Comparison of ENCODE assay signal across 16 cellular contexts in genomic region chr13:100229603-100230002, GRCh38.
DNase-seq lines count a peak whose midpoint lies in the region; TF ChIP-seq lines count a peak whose summit lies in the region.
"Had no signal": no experiment of that assay in that cellular context is flagged by ENCODE, and none has a peak within 500 bp of the region (broad histone marks: within the 10 kb centered on the region; RNA-seq: fewer than 3 reads in every experiment).

No MANE protein-coding gene starts in this region.

- intact Hi-C loops in stomach (cut with DNase I; ENCODE audit: low total_unique reads): loop anchor here (10.0 kb wide), 2 partner anchors 315 to 575 kb away; no protein-coding TSS in a partner anchor

- no peaks in the 10 kb centered on the region for H3K27me3 ChIP-seq in hepatocyte
- no peaks in the 10 kb centered on the region for H3K27me3 ChIP-seq in stomach
- H3K27me3 ChIP-seq: BLaER1 treated with 17β-estradiol and CSF1 and Interleukin-3, amounts not matched to agents 10 nM and 100 nM had no signal

- H3K27me3 Mint-ChIP-seq in activated naive CD4-positive, alpha-beta T cell treated with anti-CD3 and anti-CD28 coated beads, Interleukin-2, amount 10 ng/mL, durations not matched to agents 7 days and 5 days: no peaks in the 10 kb centered on the region

- no peaks in the 10 kb centered on the region for H3K9me2 ChIP-seq in hepatocyte (replicated peaks; ENCODE audit: insufficient read depth)

- H3K4me1 Mint-ChIP-seq in activated naive CD4-positive, alpha-beta T cell treated with anti-CD3 and anti-CD28 coated beads, Interleukin-2, amount 10 ng/mL, durations not matched to agents 7 days and 5 days: no peaks in the 10 kb centered on the region

- H3K4me3 Mint-ChIP-seq in activated naive CD4-positive, alpha-beta T cell treated with anti-CD3 and anti-CD28 coated beads, Interleukin-2, amount 10 ng/mL, durations not matched to agents 7 days and 5 days: no peak overlapping the region

- no peak overlapping the region for H3K27ac Mint-ChIP-seq in activated naive CD4-positive, alpha-beta T cell treated with anti-CD3 and anti-CD28 coated beads, Interleukin-2, amount 10 ng/mL, durations not matched to agents 7 days and 5 days

- DNase-seq in NCI-H69 (lab: John Stamatoyannopoulos, UW): peak; percentile 93
- DNase-seq in hepatocyte (ENCODE audit: low spot score): no peak
- DNase-seq in stomach: peak; percentile 41
- no peak for DNase-seq in central memory CD4-positive, alpha-beta T cell
- DNase-seq in activated naive CD4-positive, alpha-beta T cell treated with anti-CD3 and anti-CD28 coated beads, Interleukin-2, amount 10 ng/mL, durations not matched to agents 7 days and 5 days: no peak
- no peak for DNase-seq in DMS79 (lab: John Stamatoyannopoulos, UW)
- DNase-seq: DND-41, Kasumi-1, NCI-H1105, NCI-H2081 treated with DMSO at 0.1 percent for 48 hours, NCI-H510A treated with DMSO at 0.1 percent for 48 hours, PC-9 had no signal

- WGBS in hepatocyte (ENCODE audit: low lambda C conversion rate, missing lambda C conversion rate): 78% methylated on average over 7 of the region's 7 CpGs
- WGBS in stomach, 5 donors: 43 to 65% (median 50%) methylated on average over 7 of the region's 7 CpGs

- TF ChIP-seq CTCF in HEK293 (tag by site-specific recombination; IDR thresholded peaks at IDR 0.05): no peak
- no peak for TF ChIP-seq CTCF in hepatocyte (IDR thresholded peaks at IDR 0.05; ENCODE audit: poor library complexity)
- TF ChIP-seq CTCF in stomach (IDR thresholded peaks at IDR 0.05): no peak

- H3K4me3 ChIP-seq in HEK293 (ENCODE audit: low read depth, low read length) (no peak overlapping the region), hepatocyte (no peak overlapping the region), stomach (no peak overlapping the region)
- H3K4me3 ChIP-seq: BLaER1 treated with 17β-estradiol and CSF1 and Interleukin-3, amounts not matched to agents 10 nM and 100 nM; PC-9 had no signal

- no peaks in the 10 kb centered on the region for H3K36me3 Mint-ChIP-seq in activated naive CD4-positive, alpha-beta T cell treated with anti-CD3 and anti-CD28 coated beads, Interleukin-2, amount 10 ng/mL, durations not matched to agents 7 days and 5 days

- POLR2A ChIA-PET in HEK293 (lab: Yijun Ruan, JAX): no interaction called here

- no peaks in the 10 kb centered on the region for H3K9me3 Mint-ChIP-seq in activated naive CD4-positive, alpha-beta T cell treated with anti-CD3 and anti-CD28 coated beads, Interleukin-2, amount 10 ng/mL, durations not matched to agents 7 days and 5 days

- TF ChIP-seq POLR2A in stomach (IDR thresholded peaks at IDR 0.05): no peak

- H3K9me3 ChIP-seq in HEK293 (ENCODE audit: control insufficient read depth, insufficient read depth, low read depth, low read length) (no peaks in the 10 kb centered on the region), hepatocyte (ENCODE audit: low read depth) (no peaks in the 10 kb centered on the region), stomach (no peaks in the 10 kb centered on the region)
- H3K9me3 ChIP-seq: BLaER1 treated with 17β-estradiol and CSF1 and Interleukin-3, amounts not matched to agents 10 nM and 100 nM had no signal

- no peaks in the 10 kb centered on the region for H4K20me1 ChIP-seq in hepatocyte (ENCODE audit: insufficient read depth, poor library complexity, severe bottlenecking)
- H4K20me1 ChIP-seq: BLaER1 treated with 17β-estradiol and CSF1 and Interleukin-3, amounts not matched to agents 10 nM and 100 nM had no signal

- no peak for TF ChIP-seq EP300 in stomach (IDR thresholded peaks at IDR 0.05)

- H3K27ac ChIP-seq in HEK293 (ENCODE audit: extremely low read depth, low read depth, low read length) (no peak overlapping the region), hepatocyte (no peak overlapping the region), stomach (peak overlapping the region; percentile 70 to 77 (median 72))
- H3K27ac ChIP-seq: BLaER1 treated with 17β-estradiol and CSF1 and Interleukin-3, amounts not matched to agents 10 nM and 100 nM; HL-60; PC-9; RWPE1 had no signal

- no peak overlapping the region for H2AFZ ChIP-seq in hepatocyte
- H2AFZ ChIP-seq: PC-9 had no signal

- H3K4me2 ChIP-seq in hepatocyte: peak overlapping the region; percentile 15
- H3K4me2 ChIP-seq: PC-9 had no signal

- H3K79me2 ChIP-seq in hepatocyte: no peaks in the 10 kb centered on the region

- H3K36me3 ChIP-seq in HEK293 (ENCODE audit: control insufficient read depth in 2 of 2, insufficient read depth in 1 of 2, low read length in 2 of 2) (no peaks in the 10 kb centered on the region), hepatocyte (replicated peaks; ENCODE audit: insufficient read depth, low read depth) (no peaks in the 10 kb centered on the region), stomach (no peaks in the 10 kb centered on the region)
- H3K36me3 ChIP-seq: BLaER1 treated with 17β-estradiol and CSF1 and Interleukin-3, amounts not matched to agents 10 nM and 100 nM had no signal

- H3K4me1 ChIP-seq in HEK293 (ENCODE audit: control insufficient read depth, insufficient read depth, low read length): peaks cover 4% of the 10 kb centered on the region; the same call in 1 of the 2 replicates
- peaks cover 7% of the 10 kb centered on the region for H3K4me1 ChIP-seq in hepatocyte (ENCODE audit: insufficient read depth)
- peaks cover 0 to 40% (median 18%) of the 10 kb centered on the region in 4 donors for H3K4me1 ChIP-seq in stomach

- CTCF ChIA-PET in HEK293 (lab: Yijun Ruan, JAX): interaction anchor here (1.0 kb wide), 1 partner anchor 330 kb away, joined by 3 read pairs; no protein-coding TSS in a partner anchor
- CTCF ChIA-PET in activated naive CD4-positive, alpha-beta T cell treated with anti-CD3 and anti-CD28 coated beads, Interleukin-2, amount 10 ng/mL, durations not matched to agents 7 days and 5 days (lab: Charles Lee): no interaction called here

TF ChIP-seq in HEK293, 187 proteins besides CTCF, POLR2A, EP300 and RAD21:
- TF ChIP-seq ZNF341 (tag by site-specific recombination; IDR thresholded peaks at IDR 0.05; ENCODE audit: low read depth) (no peak), ZNF561 (tag by site-specific recombination; IDR thresholded peaks at IDR 0.05; ENCODE audit: borderline replicate concordance) (peak; percentile 65; the same call in 1 of the 2 replicates)

Comparison
In these comparisons a context has a peak if more than half of its experiments do, and no peak if none do; other contexts are left out.
1. H3K27ac ChIP-seq: peak in stomach (5 of 5); none in HEK293 (single experiment) and hepatocyte (single experiment).
2. DNase-seq: peak in NCI-H69 (single experiment) and stomach (single experiment); none in hepatocyte (single experiment), central memory CD4-positive, alpha-beta T cell (single experiment), activated naive CD4-positive, alpha-beta T cell treated with anti-CD3 and anti-CD28 coated beads, Interleukin-2, amount 10 ng/mL, durations not matched to agents 7 days and 5 days (single experiment) and DMS79 (single experiment).